In genomic region chrX:139204903-139205667, GRCh38 we compare ENCODE assay signal across 1 cellular context.
TF ChIP-seq lines count a peak whose summit lies in the region.

No MANE protein-coding gene starts in this region.

TF ChIP-seq in K562, 482 proteins besides CTCF, POLR2A, EP300 and RAD21 (continued from another document):
- TF ChIP-seq, protein P1, sequence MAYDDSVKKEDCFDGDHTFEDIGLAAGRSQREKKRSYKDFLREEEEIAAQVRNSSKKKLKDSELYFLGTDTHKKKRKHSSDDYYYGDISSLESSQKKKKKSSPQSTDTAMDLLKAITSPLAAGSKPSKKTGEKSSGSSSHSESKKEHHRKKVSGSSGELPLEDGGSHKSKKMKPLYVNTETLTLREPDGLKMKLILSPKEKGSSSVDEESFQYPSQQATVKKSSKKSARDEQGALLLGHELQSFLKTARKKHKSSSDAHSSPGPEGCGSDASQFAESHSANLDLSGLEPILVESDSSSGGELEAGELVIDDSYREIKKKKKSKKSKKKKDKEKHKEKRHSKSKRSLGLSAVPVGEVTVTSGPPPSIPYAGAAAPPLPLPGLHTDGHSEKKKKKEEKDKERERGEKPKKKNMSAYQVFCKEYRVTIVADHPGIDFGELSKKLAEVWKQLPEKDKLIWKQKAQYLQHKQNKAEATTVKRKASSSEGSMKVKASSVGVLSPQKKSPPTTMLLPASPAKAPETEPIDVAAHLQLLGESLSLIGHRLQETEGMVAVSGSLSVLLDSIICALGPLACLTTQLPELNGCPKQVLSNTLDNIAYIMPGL (CRISPR knock-in tag; IDR thresholded peaks at IDR 0.05) = no peak
- no peak for TF ChIP-seq NBN (IDR thresholded peaks at IDR 0.05; ENCODE audit: low read depth)
- no peak for TF ChIP-seq NR2C1 (IDR thresholded peaks at IDR 0.05)
- TF ChIP-seq NR2C1 (tag; IDR thresholded peaks at IDR 0.05) = no peak
- TF ChIP-seq TEAD1 (CRISPR knock-in tag; IDR thresholded peaks at IDR 0.05) = no peak
- TF ChIP-seq DMBX1 (CRISPR knock-in tag; IDR thresholded peaks at IDR 0.05; ENCODE audit: borderline replicate concordance) = no peak
- TF ChIP-seq XRCC5 (IDR thresholded peaks at IDR 0.05; ENCODE audit: low read depth, low read length) = no peak
TF ChIP-seq in K562: peak in this region for 21.
